Comparison of ENCODE assay signal across 1 cellular context in the genomic region with DNA sequence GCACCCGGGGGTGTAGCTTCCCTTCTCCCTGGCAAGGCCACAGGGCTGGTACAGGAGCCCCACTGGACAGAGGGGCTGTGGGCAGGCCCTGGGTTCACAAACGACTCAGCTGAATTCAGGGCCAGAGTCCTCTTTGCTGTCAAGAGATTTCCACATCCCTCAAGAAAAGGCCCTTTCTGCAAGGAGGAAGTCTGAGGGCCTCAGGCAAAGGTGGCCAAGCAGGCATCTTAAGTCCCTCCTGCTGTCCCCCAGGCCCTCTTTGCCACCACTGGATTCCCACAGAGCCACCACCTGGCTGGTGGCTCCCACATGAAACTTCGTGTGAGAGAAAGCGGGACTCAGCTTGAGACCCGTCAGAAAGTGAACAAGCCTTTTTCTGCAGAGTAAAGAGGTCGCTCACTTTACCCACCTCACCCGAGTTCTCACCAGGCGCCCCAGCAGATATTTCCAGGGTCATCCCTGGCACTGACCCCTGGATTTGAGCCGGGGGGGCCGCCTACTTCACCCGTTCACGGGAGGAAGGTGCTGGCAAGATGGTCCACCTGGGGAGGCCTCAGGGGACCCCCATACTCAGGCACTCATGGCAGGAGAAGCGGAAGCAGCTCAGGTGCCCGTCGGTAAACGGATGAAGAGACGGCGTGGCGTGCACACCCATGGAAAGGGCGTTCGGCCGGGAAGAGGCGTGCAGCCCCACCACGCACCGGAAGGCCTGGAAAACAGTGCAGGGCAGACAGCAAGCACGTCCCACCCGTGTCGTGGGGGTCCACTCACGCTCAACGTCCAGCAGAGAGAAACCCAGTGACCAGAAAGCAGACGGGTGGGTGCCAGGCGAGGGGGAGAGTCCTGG.
TF ChIP-seq lines count a peak whose summit lies in the region.

No MANE protein-coding gene starts in this region.

TF ChIP-seq in endothelial cell of umbilical vein, 7 proteins besides CTCF, POLR2A, EP300 and RAD21:
- TF ChIP-seq MAX (IDR thresholded peaks at IDR 0.05; ENCODE audit: insufficient read depth, insufficient read length) (no peak), POLR2AphosphoS5 (IDR thresholded peaks at IDR 0.05; ENCODE audit: insufficient read depth, low read depth, low read length) (no peak), EZH2 (IDR thresholded peaks at IDR 0.05; ENCODE audit: borderline replicate concordance, low read depth, low read length, severe bottlenecking) (no peak), GATA2 (IDR thresholded peaks at IDR 0.05; ENCODE audit: insufficient read depth, insufficient read length, low read depth, low read length) (no peak), JUN (IDR thresholded peaks at IDR 0.05; ENCODE audit: borderline replicate concordance, insufficient read depth, insufficient read length, low read depth) (no peak), MYC (IDR thresholded peaks at IDR 0.05; ENCODE audit: low read depth, low read length) (no peak), FOS (IDR thresholded peaks at IDR 0.05; ENCODE audit: borderline replicate concordance, insufficient read depth, low read length) (no peak)
TF ChIP-seq in endothelial cell of umbilical vein: peak in this region for 0.
